8 cellular contexts compared by ENCODE assay signal in the genomic region with DNA sequence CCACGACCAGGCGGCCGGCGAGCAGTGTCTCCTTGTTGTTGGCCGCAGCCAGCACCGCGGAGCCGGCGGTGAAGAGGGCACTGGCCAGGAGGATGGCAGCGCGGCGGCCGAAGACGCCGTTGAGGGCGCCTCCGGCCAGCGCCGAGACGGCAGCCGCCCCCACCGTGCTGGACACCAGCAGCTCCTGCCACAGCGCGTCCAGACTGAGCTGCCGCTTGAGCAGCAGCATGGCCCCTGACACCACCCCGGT. TPM values are rescaled to one million over a fixed set of nuclear protein-coding genes. Genes with fewer than 3 reads are reported as not detected.
DNase-seq lines count a peak whose midpoint lies in the region; FAIRE-seq and TF ChIP-seq lines count a peak whose summit lies in the region.

No MANE protein-coding gene starts in this region.

- TF ChIP-seq CTCF in Calu3 (IDR thresholded peaks at IDR 0.05; ENCODE audit: unreplicated experiment) (no peak), HFF-Myc (IDR thresholded peaks at IDR 0.05; ENCODE audit: low read depth, low read length, missing control alignments) (no peak), esophagus squamous epithelium (IDR thresholded peaks at IDR 0.05) (no peak)

- H3K4me1 ChIP-seq in esophagus squamous epithelium (peaks cover 14 to 38% (median 19%) of the 10 kb centered on the region in 3 donors), neuron (ENCODE audit: insufficient read depth, low read length) (peaks cover 28% of the 10 kb centered on the region)

- H3K9me3 ChIP-seq in esophagus squamous epithelium (no peaks in the 10 kb centered on the region), neuron (ENCODE audit: low read length) (no peaks in the 10 kb centered on the region)

- H3K4me3 ChIP-seq in HFF-Myc (replicated peaks; ENCODE audit: low read depth, low read length), result peak overlapping the region; percentile 65
- peak overlapping the region; percentile 68 to 96 (median 92) for H3K4me3 ChIP-seq in esophagus squamous epithelium
- H3K4me3 ChIP-seq in neuron (ENCODE audit: low read length), result peak overlapping the region; percentile 68

- peaks cover 33% of the 10 kb centered on the region for H3K4me1 Mint-ChIP-seq in Calu3 (ENCODE audit: low read depth, unreplicated experiment)

- no peaks in the 10 kb centered on the region for H3K27me3 Mint-ChIP-seq in Calu3 (ENCODE audit: unreplicated experiment)

- no peak for FAIRE-seq in RCC 7860 (lab: Jason Lieb, UNC)

- H3K9me3 Mint-ChIP-seq in Calu3 (ENCODE audit: low read depth, unreplicated experiment), result no peaks in the 10 kb centered on the region

- H3K27ac ChIP-seq in esophagus squamous epithelium, result peak overlapping the region; percentile 67 to 92 (median 82)

- H2AFZ ChIP-seq in neuron (ENCODE audit: low read depth, low read length), result peak overlapping the region; percentile 99

- TF ChIP-seq POLR2A in esophagus squamous epithelium (IDR thresholded peaks at IDR 0.05), result no peak

- H3K27ac Mint-ChIP-seq in Calu3 (ENCODE audit: unreplicated experiment), result no peak overlapping the region

- DNase-seq in Calu3 (no peak), HFF-Myc (ENCODE audit: extremely low read depth, low read depth) (no peak), RCC 7860 (ENCODE audit: low spot score) (peak; percentile 14), esophagus squamous epithelium (lab: John Stamatoyannopoulos, UW) (no peak), NCI-H1436 treated with DMSO at 0.1 percent for 48 hours (lab: John Stamatoyannopoulos, UW) (no peak), NCI-H2081 treated with DMSO at 0.1 percent for 48 hours (lab: John Stamatoyannopoulos, UW) (no peak), T1000 (lab: John Stamatoyannopoulos, UW) (no peak)

- H3K27me3 ChIP-seq in esophagus squamous epithelium (no peaks in the 10 kb centered on the region), neuron (ENCODE audit: insufficient read depth, low read length) (no peaks in the 10 kb centered on the region)

- CTCF ChIA-PET in Calu3 (lab: Charles Lee), result interaction anchor here (0.6 to 5.4 kb wide), 2 partner anchors 94 to 571 kb away, joined by 3 to 29 read pairs; no protein-coding TSS in a partner anchor

- H3K36me3 ChIP-seq in esophagus squamous epithelium (no peaks in the 10 kb centered on the region), neuron (ENCODE audit: insufficient read depth, low read length) (no peaks in the 10 kb centered on the region)

- peaks cover 21% of the 10 kb centered on the region for H3K36me3 Mint-ChIP-seq in Calu3 (ENCODE audit: insufficient read depth, unreplicated experiment)

- no CpG with 5 or more reads among the region's 26 CpGs for WGBS in esophagus squamous epithelium, 2 donors

- peak overlapping the region; percentile 71 for H3K4me3 Mint-ChIP-seq in Calu3 (ENCODE audit: low read depth, unreplicated experiment)

- intact Hi-C loops in Calu3 (cut with micrococcal nuclease; ENCODE audit: unreplicated experiment) (loop anchor here (5.0 to 10.0 kb wide), 2 partner anchors 73 to 520 kb away; no protein-coding TSS in a partner anchor), esophagus squamous epithelium (cut with DNase I) (loop anchor here (5.0 to 10.0 kb wide), 2 partner anchors 93 to 340 kb away; no protein-coding TSS in a partner anchor)

- BruUV-seq in Calu3 (replicated peaks; lab: Mats Ljungman, UMichigan), result no TSS peak

RNA-seq across cellular contexts. Expression of gene SLC2A13, which starts 0.7 kb away (rescaled TPM):
- 8.4 and 9.4 TPM in 2 replicates for total RNA-seq in Calu3 (2022)
- total RNA-seq in esophagus squamous epithelium, result 10 to 100 TPM in 1 of 4 donors, 1 to 10 TPM in 3; 2.6 to 10.5 (median 4.0) TPM
